Comparison of ENCODE assay signal across 8 cellular contexts in the genomic region with DNA sequence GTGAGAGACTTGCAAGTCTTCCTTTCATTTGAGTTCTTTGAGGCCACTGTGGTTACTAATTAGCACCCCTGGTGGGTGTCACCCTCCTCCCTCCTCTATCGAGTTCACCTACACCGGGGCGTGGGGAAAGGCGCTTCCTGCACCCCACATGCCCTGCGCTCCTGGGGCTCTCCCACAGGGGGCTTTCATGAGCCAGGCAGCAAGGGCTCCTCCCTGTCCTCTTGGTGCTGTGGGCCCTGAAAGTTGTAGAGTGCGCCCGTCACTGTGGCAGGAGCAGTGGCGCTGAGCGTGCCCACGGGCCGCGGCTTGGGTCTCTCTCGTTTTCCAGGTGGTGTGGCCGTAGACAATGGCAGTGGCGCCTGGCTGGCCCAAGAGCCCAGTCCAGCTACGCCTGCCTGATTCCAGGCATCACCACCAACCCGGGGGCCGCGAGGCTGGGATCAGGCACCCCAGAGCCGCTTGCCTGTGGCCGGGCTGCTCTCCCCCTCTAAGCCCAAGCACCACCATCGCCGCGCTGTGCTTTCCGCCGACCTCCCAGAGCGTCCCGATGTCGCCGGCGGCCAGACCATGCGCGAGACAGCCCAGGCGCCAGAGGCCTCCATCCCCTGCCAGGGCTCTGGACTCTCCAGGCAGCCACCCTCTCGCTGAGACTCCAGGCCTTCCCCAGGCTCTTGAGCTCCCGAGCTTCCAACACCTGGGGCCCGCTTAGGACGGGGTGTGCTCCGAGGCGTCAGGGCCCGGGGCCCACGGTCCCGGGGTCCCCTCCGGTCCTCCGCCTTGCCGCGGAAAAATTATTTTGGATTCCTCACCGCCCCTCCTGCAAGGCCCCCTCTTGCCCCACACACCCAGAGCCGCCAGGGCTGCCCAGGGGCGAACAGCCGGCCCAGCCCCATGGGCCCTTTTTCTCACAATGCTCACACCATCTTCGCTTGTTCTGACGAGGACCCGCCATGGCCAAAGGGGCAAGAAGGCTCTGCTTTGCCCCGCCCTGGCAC. TPM values are rescaled to one million over a fixed set of nuclear protein-coding genes. Genes with fewer than 3 reads are reported as not detected.
A peak's percentile ranks its signal among the peaks of the same experiment; 100 is the strongest.
DNase-seq lines count a peak whose midpoint lies in the region; ATAC-seq and TF ChIP-seq lines count a peak whose summit lies in the region.
"Not testable (repeated sequence)": the region's sequence is repeated elsewhere in the genome, so short reads cannot be mapped to it uniquely, and the experiment has no call there.

No MANE protein-coding gene starts in this region.

- not testable (repeated sequence) for H3K4me1 Mint-ChIP-seq in activated B cell treated with CpG ODN at 0.5 μM for 24 hours; activated naive CD8-positive, alpha-beta T cell treated with anti-CD3 and anti-CD28 coated beads, Interleukin-2, amount 50 U/mL, for 24 hours

- POLR2A ChIA-PET in AG04450 (lab: Yijun Ruan, JAX); activated B cell treated with CpG ODN at 0.5 μM for 24 hours (lab: Charles Lee): not testable (repeated sequence)

- H3K36me3 ChIP-seq in left ventricle myocardium inferior = not testable (repeated sequence)

- not testable (repeated sequence) for H3K27ac ChIP-seq in AG04450 (ENCODE audit: low read depth, low read length); left ventricle myocardium inferior (replicated peaks)

- H3K27ac Mint-ChIP-seq in activated B cell treated with CpG ODN at 0.5 μM for 24 hours = peak overlapping the region; percentile 75
- H3K27ac Mint-ChIP-seq in activated naive CD8-positive, alpha-beta T cell treated with anti-CD3 and anti-CD28 coated beads, Interleukin-2, amount 50 U/mL, for 24 hours = not testable (repeated sequence)

- CTCF ChIA-PET in AG04450 (lab: Charles Lee); activated B cell treated with CpG ODN at 0.5 μM for 24 hours (lab: Charles Lee): not testable (repeated sequence)

- not testable (repeated sequence) for DNase-seq in AG04450 (ENCODE audit: low read depth, low spot score)
- DNase-seq in activated B cell treated with CpG ODN at 0.5 μM for 24 hours (peak; percentile 44), left ventricle myocardium inferior (peak; percentile 22), sciatic nerve (ENCODE audit: low spot score) (peak; percentile 60)
- DNase-seq in activated naive CD8-positive, alpha-beta T cell treated with anti-CD3 and anti-CD28 coated beads, Interleukin-2, amount 50 U/mL, for 24 hours = peak; percentile 45

- not testable (repeated sequence) for H3K36me3 Mint-ChIP-seq in activated B cell treated with CpG ODN at 0.5 μM for 24 hours (ENCODE audit: low read depth); activated naive CD8-positive, alpha-beta T cell treated with anti-CD3 and anti-CD28 coated beads, Interleukin-2, amount 50 U/mL, for 24 hours (ENCODE audit: low read depth)

- intact Hi-C loops in activated B cell treated with CpG ODN at 0.5 μM for 24 hours (cut with micrococcal nuclease); left ventricle myocardium inferior (cut with micrococcal nuclease); sciatic nerve (cut with DNase I): not testable (repeated sequence)

- not testable (repeated sequence) for H3K4me1 ChIP-seq in left ventricle myocardium inferior

- peak overlapping the region; percentile 74 for H3K4me3 Mint-ChIP-seq in activated B cell treated with CpG ODN at 0.5 μM for 24 hours
- H3K4me3 Mint-ChIP-seq in activated naive CD8-positive, alpha-beta T cell treated with anti-CD3 and anti-CD28 coated beads, Interleukin-2, amount 50 U/mL, for 24 hours = peak overlapping the region; percentile 50

- TF ChIP-seq POLR2A in GM18526 (IDR thresholded peaks at IDR 0.05; ENCODE audit: extremely low read depth, insufficient read length) = peak; percentile 17

- ATAC-seq in GM21825 (IDR thresholded peaks at IDR 0.05; ENCODE audit: unreplicated experiment) (peak; percentile 100), HG03432 (IDR thresholded peaks at IDR 0.05; ENCODE audit: unreplicated experiment) (peak; percentile 100), activated B cell treated with CpG ODN at 0.5 μM for 24 hours (ENCODE audit: low read depth) (peak; percentile 98), sciatic nerve (peak; percentile 48)
- peak; percentile 91 for ATAC-seq in activated naive CD8-positive, alpha-beta T cell treated with anti-CD3 and anti-CD28 coated beads, Interleukin-2, amount 50 U/mL, for 24 hours

- H3K27me3 Mint-ChIP-seq in activated B cell treated with CpG ODN at 0.5 μM for 24 hours; activated naive CD8-positive, alpha-beta T cell treated with anti-CD3 and anti-CD28 coated beads, Interleukin-2, amount 50 U/mL, for 24 hours: not testable (repeated sequence)

- H3K9me3 Mint-ChIP-seq in activated B cell treated with CpG ODN at 0.5 μM for 24 hours = peaks cover 12% of the 10 kb centered on the region
- not testable (repeated sequence) for H3K9me3 Mint-ChIP-seq in activated naive CD8-positive, alpha-beta T cell treated with anti-CD3 and anti-CD28 coated beads, Interleukin-2, amount 50 U/mL, for 24 hours

- TF ChIP-seq CTCF in AG04450 (IDR thresholded peaks at IDR 0.05; ENCODE audit: low read depth, low read length); activated B cell treated with CpG ODN at 0.5 μM for 24 hours (IDR thresholded peaks at IDR 0.05); left ventricle myocardium inferior (IDR thresholded peaks at IDR 0.05; ENCODE audit: borderline replicate concordance): not testable (repeated sequence)

- H3K9me3 ChIP-seq in AG04450 (ENCODE audit: control insufficient read depth, insufficient read depth, low read length) (peaks cover 40% of the 10 kb centered on the region), left ventricle myocardium inferior (replicated peaks) (peaks cover 33% of the 10 kb centered on the region)

- not testable (repeated sequence) for H3K27me3 ChIP-seq in AG04450 (ENCODE audit: control insufficient read depth, insufficient read depth, low read length); left ventricle myocardium inferior (ENCODE audit: low read depth)

- H3K4me3 ChIP-seq in AG04450 (ENCODE audit: low read depth, low read length) = 0 out of 2 replicates have a peak overlapping the region, but pooled peaks have one; percentile 20
- H3K4me3 ChIP-seq in left ventricle myocardium inferior = not testable (repeated sequence)

RNA-seq across cellular contexts. Expression of a gene that starts 46.0 kb away (rescaled TPM):
- polyA plus RNA-seq in AG04450 (2011; rRNA removed) = 4.6 and 7.6 TPM in 2 replicates
- 3.1 and 5.7 TPM in 2 replicates for polyA minus RNA-seq in AG04450 (2011; rRNA and poly(A)+ RNA removed)
- total RNA-seq in activated B cell treated with CpG ODN at 0.5 μM for 24 hours (13.6 and 17.7 TPM in 2 replicates), left ventricle myocardium inferior (1.9 TPM), sciatic nerve (8.7 TPM)

Comparison
In these comparisons a context has a peak if more than half of its experiments do, and no peak if none do; other contexts are left out.
1. ATAC-seq: peak in every context shown above with its lines; median percentile 100 in GM21825; 100 in HG03432; 98 in activated B cell treated with CpG ODN at 0.5 μM for 24 hours; 91 in activated naive CD8-positive, alpha-beta T cell treated with anti-CD3 and anti-CD28 coated beads, Interleukin-2, amount 50 U/mL, for 24 hours; 48 in sciatic nerve.